In the genomic region with DNA sequence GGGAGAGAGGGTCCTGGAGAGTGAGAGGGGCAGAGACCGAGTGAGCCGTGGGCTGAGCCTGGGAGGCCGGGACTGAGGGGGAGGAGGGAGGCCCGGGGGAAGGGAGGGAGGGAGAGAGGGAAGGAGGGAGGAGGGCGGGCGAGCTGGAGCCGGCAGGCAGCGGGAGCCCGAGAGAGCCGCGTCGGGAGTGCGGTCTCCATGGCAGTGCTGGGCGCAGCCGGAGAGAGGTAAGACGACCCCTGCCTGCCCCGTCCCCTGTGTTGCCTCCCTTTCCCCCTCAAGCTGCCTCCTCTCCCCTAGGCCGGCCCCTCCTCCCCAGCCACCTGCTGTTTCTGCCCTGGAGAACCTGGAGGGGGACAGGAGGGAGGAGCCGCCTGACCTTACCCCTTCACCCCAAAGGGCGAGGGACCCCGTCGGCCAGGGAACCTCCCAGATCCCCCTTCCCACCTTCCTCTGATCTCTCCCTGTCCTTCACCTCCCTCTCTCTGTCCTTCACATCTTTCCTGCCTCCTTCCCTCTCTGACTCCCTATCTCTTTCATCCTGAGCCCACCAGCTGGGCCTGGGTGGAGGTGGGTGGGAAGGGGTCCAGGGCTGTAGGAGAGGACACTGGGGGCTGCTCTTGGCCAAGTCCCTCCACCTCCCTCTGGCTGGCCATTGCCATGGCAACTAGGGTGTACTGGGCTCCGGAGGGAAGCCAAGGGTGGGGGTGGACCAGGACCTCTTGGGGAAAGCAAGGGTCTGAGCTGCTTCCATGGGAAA, we compare ENCODE assay signal across 8 cellular contexts. TPM values are rescaled to one million over a fixed set of nuclear protein-coding genes. Genes with fewer than 3 reads are reported as not detected.
DNase-seq lines count a peak whose midpoint lies in the region; ATAC-seq and TF ChIP-seq lines count a peak whose summit lies in the region.

A gene with protein sequence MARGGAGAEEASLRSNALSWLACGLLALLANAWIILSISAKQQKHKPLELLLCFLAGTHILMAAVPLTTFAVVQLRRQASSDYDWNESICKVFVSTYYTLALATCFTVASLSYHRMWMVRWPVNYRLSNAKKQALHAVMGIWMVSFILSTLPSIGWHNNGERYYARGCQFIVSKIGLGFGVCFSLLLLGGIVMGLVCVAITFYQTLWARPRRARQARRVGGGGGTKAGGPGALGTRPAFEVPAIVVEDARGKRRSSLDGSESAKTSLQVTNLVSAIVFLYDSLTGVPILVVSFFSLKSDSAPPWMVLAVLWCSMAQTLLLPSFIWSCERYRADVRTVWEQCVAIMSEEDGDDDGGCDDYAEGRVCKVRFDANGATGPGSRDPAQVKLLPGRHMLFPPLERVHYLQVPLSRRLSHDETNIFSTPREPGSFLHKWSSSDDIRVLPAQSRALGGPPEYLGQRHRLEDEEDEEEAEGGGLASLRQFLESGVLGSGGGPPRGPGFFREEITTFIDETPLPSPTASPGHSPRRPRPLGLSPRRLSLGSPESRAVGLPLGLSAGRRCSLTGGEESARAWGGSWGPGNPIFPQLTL (plus strand): TSS at position 148 of the 760 bp plus-strand sequence. CDS start 2,078 bp downstream, outside the sequence.

- no peaks in the 10 kb centered on the region for H3K36me3 Mint-ChIP-seq in activated naive CD8-positive, alpha-beta T cell
- peaks cover 2% of the 10 kb centered on the region for H3K36me3 Mint-ChIP-seq in activated naive CD8-positive, alpha-beta T cell treated with anti-CD3 and anti-CD28 coated beads, Interleukin-2, amount 50 U/mL, for 24 hours (ENCODE audit: low read depth)

- no peak within 1 kb of the TSS for H3K27ac Mint-ChIP-seq in activated naive CD8-positive, alpha-beta T cell
- H3K27ac Mint-ChIP-seq in activated naive CD8-positive, alpha-beta T cell treated with anti-CD3 and anti-CD28 coated beads, Interleukin-2, amount 50 U/mL, for 24 hours: no peak within 1 kb of the TSS

- DNase-seq in activated naive CD8-positive, alpha-beta T cell treated with anti-CD3 and anti-CD28 coated beads, Interleukin-2, amount 50 U/mL, for 24 hours: no peak
- DNase-seq in NCI-H774 (lab: John Stamatoyannopoulos, UW): peak; percentile 56
- DNase-seq in dermis blood vessel endothelial cell: peak; percentile 35
- peak in 1 of 2 donors; percentile 92 for DNase-seq in lower leg skin (ENCODE audit: low spot score in 2 of 2)
- peak; percentile 14 for DNase-seq in superior temporal gyrus (ENCODE audit: extremely low spot score)
- DNase-seq in A172 (ENCODE audit: low spot score): no peak
- DNase-seq in NK-92 treated with Interleukin-12 subunit alpha and Interleukin-12 subunit beta, amount 100 ng/mL, for 24 hours (lab: John Stamatoyannopoulos, UW): no peak

- intact Hi-C loops in lower leg skin (cut with DNase I; ENCODE audit: low total_unique reads): no loop called here

- peaks cover 13% of the 10 kb centered on the region for H3K4me1 Mint-ChIP-seq in activated naive CD8-positive, alpha-beta T cell (ENCODE audit: low read depth)
- peaks cover 15% of the 10 kb centered on the region for H3K4me1 Mint-ChIP-seq in activated naive CD8-positive, alpha-beta T cell treated with anti-CD3 and anti-CD28 coated beads, Interleukin-2, amount 50 U/mL, for 24 hours

- TF ChIP-seq CTCF in lower leg skin (IDR thresholded peaks at IDR 0.05): no peak

- no peak for TF ChIP-seq POLR2A in lower leg skin (IDR thresholded peaks at IDR 0.05)

- peak within 1 kb of the TSS; percentile 63 for H3K4me3 Mint-ChIP-seq in activated naive CD8-positive, alpha-beta T cell
- H3K4me3 Mint-ChIP-seq in activated naive CD8-positive, alpha-beta T cell treated with anti-CD3 and anti-CD28 coated beads, Interleukin-2, amount 50 U/mL, for 24 hours: no peak within 1 kb of the TSS

- no peak for ATAC-seq in activated naive CD8-positive, alpha-beta T cell treated with anti-CD3 and anti-CD28 coated beads, Interleukin-2, amount 50 U/mL, for 24 hours

- H3K9me3 Mint-ChIP-seq in activated naive CD8-positive, alpha-beta T cell (ENCODE audit: low read depth): no peaks in the 10 kb centered on the region
- no peaks in the 10 kb centered on the region for H3K9me3 Mint-ChIP-seq in activated naive CD8-positive, alpha-beta T cell treated with anti-CD3 and anti-CD28 coated beads, Interleukin-2, amount 50 U/mL, for 24 hours

- 2 to 3% methylated on average over 19 to 23 of the region's 23 CpGs for WGBS in lower leg skin, 2 donors

- H3K4me3 ChIP-seq in lower leg skin (ENCODE audit: low read depth, poor library complexity, severe bottlenecking): peak within 1 kb of the TSS; percentile 10

- peaks cover 20% of the 10 kb centered on the region for H3K27me3 Mint-ChIP-seq in activated naive CD8-positive, alpha-beta T cell
- peaks cover 52% of the 10 kb centered on the region for H3K27me3 Mint-ChIP-seq in activated naive CD8-positive, alpha-beta T cell treated with anti-CD3 and anti-CD28 coated beads, Interleukin-2, amount 50 U/mL, for 24 hours

RNA-seq across cellular contexts. Expression of the gene that starts here (rescaled TPM):
- total RNA-seq in dermis blood vessel endothelial cell (0.93 and 1.9 TPM in 2 replicates), lower leg skin (1 to 10 TPM in 2 of 4 donors, under 1 TPM in 1, not detected in 1; 0.65 to 1.4 (median 1.3) TPM)
- 5.3 and 12.3 TPM in 2 replicates for total RNA-seq in A172 (2014; rRNA removed; shearing (Covaris generic))

Comparison
In these comparisons a context has a peak if more than half of its experiments do, and no peak if none do; other contexts are left out.
1. DNase-seq: peak in NCI-H774 (single experiment), dermis blood vessel endothelial cell (single experiment) and superior temporal gyrus (single experiment); none in activated naive CD8-positive, alpha-beta T cell treated with anti-CD3 and anti-CD28 coated beads, Interleukin-2, amount 50 U/mL, for 24 hours (single experiment), A172 (single experiment) and NK-92 treated with Interleukin-12 subunit alpha and Interleukin-12 subunit beta, amount 100 ng/mL, for 24 hours (single experiment).